22 cellular contexts compared by ENCODE assay signal in genomic region chr2:190369635-190370034, GRCh38.
"Had no signal": no experiment of that assay in that cellular context is flagged by ENCODE, and none has a peak within 500 bp of the region (broad histone marks: within the 10 kb centered on the region; RNA-seq: fewer than 3 reads in every experiment).

No MANE protein-coding gene starts in this region.

- H3K9me3 ChIP-seq: MG63, SJSA1 had no signal

- H3K27me3 Mint-ChIP-seq: IgD-negative memory B cell had no signal

- H3K4me1 ChIP-seq: SJSA1 had no signal

- H3K27ac Mint-ChIP-seq: IgD-negative memory B cell had no signal

- H3K27ac ChIP-seq: SJSA1, SK-N-MC had no signal

- H3K36me3 Mint-ChIP-seq: IgD-negative memory B cell had no signal

- FAIRE-seq: RCC 7860 had no signal

- H3K9me3 Mint-ChIP-seq: IgD-negative memory B cell had no signal

- H3K27me3 ChIP-seq: MG63, SJSA1 had no signal

- H3K4me3 ChIP-seq: MG63, SJSA1, SK-N-MC had no signal

- H3K4me3 Mint-ChIP-seq: IgD-negative memory B cell had no signal

- DNase-seq: KBM-7, MG63, NCI-H1092, NCI-H1105 treated with DMSO at 0.1 percent for 48 hours, NCI-H1436, NCI-H187, NCI-H2029, NCI-H2081 treated with DMSO at 0.1 percent for 48 hours, NCI-H2171, NCI-H226, NCI-H446, NCI-H510A, NCI-H524 treated with DMSO at 0.1 percent for 48 hours, NCI-H69, NCI-H774, Right ventricle myocardium superior, RPMI8226, SIG-M5 had no signal
